Comparison of ENCODE assay signal across 8 cellular contexts in the genomic region with DNA sequence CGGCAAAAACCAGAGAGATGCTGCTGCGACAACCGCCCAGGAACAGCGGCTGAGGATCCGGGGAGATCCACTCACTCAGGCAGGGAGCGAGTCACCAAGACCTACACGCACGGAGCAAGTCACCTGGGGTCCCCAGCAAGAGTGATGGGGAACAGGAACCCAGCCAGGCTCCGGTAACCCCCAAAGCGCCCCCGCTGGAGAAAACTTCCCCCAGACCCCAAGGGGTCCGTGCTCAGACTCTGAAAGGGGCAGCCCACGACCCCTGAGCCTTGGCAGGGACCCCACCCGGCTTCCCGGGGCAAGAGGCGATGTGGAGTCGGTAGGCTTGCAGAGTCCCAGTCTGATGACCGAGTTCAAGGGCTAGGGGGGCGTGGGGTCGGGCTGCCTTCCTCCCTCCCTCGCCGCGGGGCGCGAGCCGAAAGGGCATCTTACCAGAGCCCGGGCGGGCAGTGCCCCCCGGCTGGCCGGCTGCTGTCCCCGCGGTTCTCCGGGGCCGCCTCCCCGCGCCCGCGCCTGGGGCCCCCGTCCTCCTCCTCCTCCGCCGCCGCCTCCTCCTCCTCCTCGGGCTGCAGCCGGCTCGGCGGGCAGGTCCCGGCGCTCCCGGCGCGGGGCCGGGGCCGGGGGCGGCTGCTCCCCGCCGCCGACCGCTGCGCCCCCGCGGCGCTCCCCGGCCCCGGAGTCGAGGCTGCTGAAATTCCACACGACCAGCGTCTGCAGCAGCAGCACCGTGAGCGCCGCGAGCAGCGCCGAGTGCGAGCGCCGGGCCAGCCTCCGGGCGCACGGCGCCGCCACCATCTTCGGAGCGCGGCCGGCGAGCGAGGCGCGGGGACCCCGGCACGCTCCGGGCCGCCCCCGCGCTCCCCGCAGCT. TPM values are rescaled to one million over a fixed set of nuclear protein-coding genes. Genes with fewer than 3 reads are reported as not detected.
DNase-seq lines count a peak whose midpoint lies in the region; ATAC-seq and TF ChIP-seq lines count a peak whose summit lies in the region.

No MANE protein-coding gene starts in this region.

- peak overlapping the region; percentile 63 for H3K4ac ChIP-seq in IMR-90 (ENCODE audit: low read depth, low read length)

- H3K36me3 ChIP-seq in IMR-90 (ENCODE audit: control insufficient read depth, insufficient read depth, low read length) (no peaks in the 10 kb centered on the region), cardiac muscle cell (no peaks in the 10 kb centered on the region)

- peaks cover 10 to 36% of the 10 kb centered on the region in 2 experiments; a peak in 2 of 4 replicates for H3K79me1 ChIP-seq in IMR-90 (ENCODE audit: low read depth in 1 of 2, low read length in 2 of 2)

- H3K27ac ChIP-seq in IMR-90 (ENCODE audit: insufficient read depth, low read length): peak overlapping the region; percentile 19; the same call in 1 of the 2 replicates
- no peak overlapping the region for H3K27ac ChIP-seq in cardiac muscle cell

- H4K5ac ChIP-seq in IMR-90 (ENCODE audit: low read depth, low read length): no peak overlapping the region

- no peak overlapping the region for H3K18ac ChIP-seq in IMR-90 (ENCODE audit: low read depth, low read length)

- peak; percentile 13 for ATAC-seq in IMR-90 (ENCODE audit: low read depth)
- ATAC-seq in activated T-helper 17 cell treated with anti-CD3 and anti-CD28 coated beads, Interleukin-2, amount 50 U/mL, for 72 hours (replicated peaks): peak; percentile 55

- no peak overlapping the region for H2AK5ac ChIP-seq in IMR-90 (ENCODE audit: low read depth, low read length)

- peak overlapping the region; percentile 49; the same call in 1 of the 3 replicates for H2BK15ac ChIP-seq in IMR-90 (ENCODE audit: low read depth, low read length)

- dilution Hi-C loops in IMR-90 (cut with HindIII; ENCODE audit: low sequenced_read_pairs, unreplicated experiment): no loop called here

- no peak overlapping the region for H2AK9ac ChIP-seq in IMR-90 (replicated peaks; ENCODE audit: low read depth, low read length, poor library complexity)

- H4K20me1 ChIP-seq in IMR-90 (ENCODE audit: insufficient read depth, low read length): peaks cover 26% of the 10 kb centered on the region

- in situ Hi-C loops in IMR-90 (cut with MboI; ENCODE audit: low sequenced_read_pairs): loop anchor here (25.0 kb wide), 2 partner anchors 258 to 608 kb away; no protein-coding TSS in a partner anchor

- H2BK20ac ChIP-seq in IMR-90 (ENCODE audit: low read depth, low read length): 0 out of 2 replicates have a peak overlapping the region, but pooled peaks have one; percentile 1

- peaks cover 5% of the 10 kb centered on the region for H3K9me1 ChIP-seq in IMR-90 (ENCODE audit: insufficient read depth, low read length)

- peaks cover 40% of the 10 kb centered on the region for H3K4me1 Mint-ChIP-seq in activated T-helper 17 cell treated with anti-CD3 and anti-CD28 coated beads, Interleukin-2, amount 50 U/mL, for 72 hours

- WGBS in IMR-90 (ENCODE audit: extremely low coverage in 2 of 2, insufficient read length in 1 of 2), 2 experiments: 0% methylated on average over 10 of the region's 96 CpGs; no CpG with 5 or more reads in 1 of the 2 experiments

- H3K4me3 Mint-ChIP-seq in activated T-helper 17 cell treated with anti-CD3 and anti-CD28 coated beads, Interleukin-2, amount 50 U/mL, for 72 hours: peak overlapping the region; percentile 90

- H4K8ac ChIP-seq in IMR-90 (ENCODE audit: low read depth in 2 of 2, low read length in 2 of 2): no peak overlapping the region

- CTCF ChIA-PET in IMR-90 (lab: Yijun Ruan, JAX): no interaction called here

- no peak overlapping the region for H4K91ac ChIP-seq in IMR-90 (ENCODE audit: insufficient read depth, low read depth, low read length)

- H2BK120ac ChIP-seq in IMR-90 (ENCODE audit: low read depth, low read length): 0 out of 2 replicates have a peak overlapping the region, but pooled peaks have one; percentile 26

- peak overlapping the region; percentile 19 for H3K9ac ChIP-seq in IMR-90 (ENCODE audit: low read depth, low read length)

- no peaks in the 10 kb centered on the region for H3K27me3 Mint-ChIP-seq in activated T-helper 17 cell treated with anti-CD3 and anti-CD28 coated beads, Interleukin-2, amount 50 U/mL, for 72 hours

- no peak for TF ChIP-seq CTCF in IMR-90 (conservative IDR thresholded peaks at IDR 0.05; ENCODE audit: low read depth, low read length)
- TF ChIP-seq CTCF in cardiac muscle cell (IDR thresholded peaks at IDR 0.05; ENCODE audit: low read depth, low read length): no peak
- TF ChIP-seq CTCF in retinal pigment epithelial cell (conservative IDR thresholded peaks at IDR 0.05; ENCODE audit: low read depth, low read length): no peak

- TF ChIP-seq POLR2A in IMR-90 (IDR thresholded peaks at IDR 0.05; ENCODE audit: low read depth, low read length): no peak

- peak overlapping the region; percentile 24; the same call in 1 of the 2 replicates for H3K14ac ChIP-seq in IMR-90 (replicated peaks; ENCODE audit: low read depth, low read length)

- H2AFZ ChIP-seq in IMR-90 (replicated peaks; ENCODE audit: low read length, poor library complexity): peak overlapping the region; percentile 72

- H3K4me1 ChIP-seq in IMR-90 (ENCODE audit: control insufficient read depth, insufficient read depth, low read length) (peaks cover 13% of the 10 kb centered on the region), cardiac muscle cell (ENCODE audit: low read depth) (peaks cover 11% of the 10 kb centered on the region)

- H3K36me3 Mint-ChIP-seq in activated T-helper 17 cell treated with anti-CD3 and anti-CD28 coated beads, Interleukin-2, amount 50 U/mL, for 72 hours (ENCODE audit: low read depth): peaks cover 41% of the 10 kb centered on the region

- H3K9me3 Mint-ChIP-seq in activated T-helper 17 cell treated with anti-CD3 and anti-CD28 coated beads, Interleukin-2, amount 50 U/mL, for 72 hours: no peaks in the 10 kb centered on the region

- peak overlapping the region; percentile 44 for H3K23ac ChIP-seq in IMR-90 (ENCODE audit: low read depth, low read length)

- no peak for TF ChIP-seq RAD21 in IMR-90 (IDR thresholded peaks at IDR 0.05; ENCODE audit: low read length)

- peak overlapping the region; percentile 94 for H3K27ac Mint-ChIP-seq in activated T-helper 17 cell treated with anti-CD3 and anti-CD28 coated beads, Interleukin-2, amount 50 U/mL, for 72 hours

- H3K27me3 ChIP-seq in IMR-90 (ENCODE audit: control insufficient read depth, insufficient read depth, low read length) (no peaks in the 10 kb centered on the region), cardiac muscle cell (no peaks in the 10 kb centered on the region)

- H3K9me3 ChIP-seq in IMR-90 (ENCODE audit: control insufficient read depth, insufficient read depth, low read length) (no peaks in the 10 kb centered on the region), cardiac muscle cell (ENCODE audit: low read depth) (no peaks in the 10 kb centered on the region)

- H3K4me2 ChIP-seq in IMR-90 (ENCODE audit: low read depth, low read length): peak overlapping the region; percentile 76

- intact Hi-C loops in IMR-90 (cut with micrococcal nuclease): no loop called here

- BruUV-seq in IMR-90 (replicated peaks; lab: Mats Ljungman, UMichigan): no TSS peak

- DNase-seq in AG08396 (ENCODE audit: low spot score): peak; percentile 69
- DNase-seq in IMR-90: no peak
- peak in 1 of 2 donors; percentile 57 for DNase-seq in cardiac muscle cell (ENCODE audit: low read depth in 1 of 2, low spot score in 1 of 2)
- DNase-seq in retinal pigment epithelial cell (ENCODE audit: low read depth): no peak
- no peak for DNase-seq in NCI-H2196 (lab: John Stamatoyannopoulos, UW; ENCODE audit: unreplicated experiment)
- DNase-seq in COR-L47 (lab: John Stamatoyannopoulos, UW): no peak
- no peak for DNase-seq in DMS79 treated with DMSO at 0.1 percent for 48 hours (lab: John Stamatoyannopoulos, UW)

- POLR2A ChIA-PET in IMR-90 (lab: Charles Lee; ENCODE audit: unreplicated experiment): no interaction called here

- H3K56ac ChIP-seq in IMR-90 (ENCODE audit: extremely low read depth, insufficient read depth, low read length): no peak overlapping the region

- H3K4me3 ChIP-seq in IMR-90 (ENCODE audit: insufficient read depth, low read depth, low read length) (peak overlapping the region; percentile 70), cardiac muscle cell (peak overlapping the region; percentile 96), retinal pigment epithelial cell (ENCODE audit: low read length) (peak overlapping the region; percentile 8)

- peak overlapping the region; percentile 17 for H2BK5ac ChIP-seq in IMR-90 (ENCODE audit: low read depth, low read length, poor library complexity, severe bottlenecking)

TF ChIP-seq in IMR-90, 13 proteins besides CTCF, POLR2A, EP300 and RAD21:
- TF ChIP-seq, protein P1, sequence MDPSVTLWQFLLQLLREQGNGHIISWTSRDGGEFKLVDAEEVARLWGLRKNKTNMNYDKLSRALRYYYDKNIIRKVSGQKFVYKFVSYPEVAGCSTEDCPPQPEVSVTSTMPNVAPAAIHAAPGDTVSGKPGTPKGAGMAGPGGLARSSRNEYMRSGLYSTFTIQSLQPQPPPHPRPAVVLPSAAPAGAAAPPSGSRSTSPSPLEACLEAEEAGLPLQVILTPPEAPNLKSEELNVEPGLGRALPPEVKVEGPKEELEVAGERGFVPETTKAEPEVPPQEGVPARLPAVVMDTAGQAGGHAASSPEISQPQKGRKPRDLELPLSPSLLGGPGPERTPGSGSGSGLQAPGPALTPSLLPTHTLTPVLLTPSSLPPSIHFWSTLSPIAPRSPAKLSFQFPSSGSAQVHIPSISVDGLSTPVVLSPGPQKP (IDR thresholded peaks at IDR 0.05; ENCODE audit: borderline replicate concordance, low read depth, low read length): no peak
- 0 out of 2 replicates have a peak, but pooled peaks have one; percentile 26 for TF ChIP-seq MXI1 (IDR thresholded peaks at IDR 0.05; ENCODE audit: borderline replicate concordance, low read depth, low read length)
TF ChIP-seq in IMR-90: peak in this region for 1.

RNA-seq across cellular contexts. Expression of a gene that starts 0.5 kb away (rescaled TPM):
- total RNA-seq in IMR-90 (2012; rRNA removed) (11.1 and 12.7 TPM in 2 replicates), cardiac muscle cell (5.1 and 7.2 TPM in 2 replicates)
- polyA plus RNA-seq in IMR-90 (2012; rRNA removed) (9.0 and 9.7 TPM in 2 replicates), cardiac muscle cell (3.1 and 4.8 TPM in 2 replicates)
- 4.3 and 4.9 TPM in 2 replicates for polyA plus RNA-seq in IMR-90 (2012; cell fraction: cytosol; rRNA removed)
- polyA plus RNA-seq in IMR-90 (2012; cell fraction: nucleus; rRNA removed; ENCODE audit: low replicate concordance): 4.8 and 5.9 TPM in 2 replicates
- 10 to 100 TPM; 21.4 to 22.6 TPM for total RNA-seq in activated T-helper 17 cell treated with anti-CD3 and anti-CD28 coated beads, Interleukin-2, amount 50 U/mL, for 72 hours

Comparison
In these comparisons a context has a peak if more than half of its experiments do, and no peak if none do; other contexts are left out.
1. H3K4me3 ChIP-seq: peak in every context shown above with its lines; median percentile 96 in cardiac muscle cell; 70 in IMR-90; 8 in retinal pigment epithelial cell.